In the genomic region with DNA sequence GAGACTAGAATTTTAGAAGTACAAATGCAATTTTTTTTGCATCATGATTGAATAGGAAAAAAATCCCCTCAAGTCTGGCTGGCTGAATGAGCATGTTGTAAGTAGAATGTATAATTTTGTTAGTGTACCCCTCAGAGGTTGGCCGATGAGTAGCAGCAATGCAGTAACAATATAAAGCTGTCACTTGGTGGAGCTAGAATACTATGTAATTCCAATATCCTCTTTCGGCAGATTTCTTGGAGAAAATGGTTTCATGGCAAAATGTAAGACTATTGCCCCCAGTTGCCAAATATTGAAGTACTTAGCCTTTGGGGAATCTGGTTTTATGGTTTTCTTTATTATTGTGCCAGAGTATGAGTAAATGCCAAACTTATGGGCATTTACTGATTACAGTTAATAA, we compare ENCODE assay signal across 8 cellular contexts. TPM values are rescaled to one million over a fixed set of nuclear protein-coding genes. Genes with fewer than 3 reads are reported as not detected.
DNase-seq lines count a peak whose midpoint lies in the region; ATAC-seq, FAIRE-seq and TF ChIP-seq lines count a peak whose summit lies in the region.

No MANE protein-coding gene starts in this region.

- peak; percentile 12 to 42 for DNase-seq in A549 (ENCODE audit: low read depth in 1 of 2, low spot score in 1 of 2)
- peak; percentile 16 to 79 for DNase-seq in HAP-1 (ENCODE audit: low spot score in 2 of 2)
- peak; percentile 3 to 49 for DNase-seq in PC-9
- DNase-seq in fibroblast of the conjunctiva (ENCODE audit: low read depth), result peak; percentile 12
- no peak for DNase-seq in thoracic aorta (ENCODE audit: low spot score)
- DNase-seq in DMS153 (lab: John Stamatoyannopoulos, UW), result no peak
- DNase-seq in GF-D8 (lab: John Stamatoyannopoulos, UW), result no peak

- FAIRE-seq in A549 (lab: Jason Lieb, UNC), result no peak

- in situ Hi-C loops in HAP-1 (cut with MboI; ENCODE audit: low sequenced_read_pairs), result no loop called here

- peak; percentile 70 to 71 for TF ChIP-seq RAD21 in A549 (conservative IDR thresholded peaks at IDR 0.05 in 1 of 2, IDR thresholded peaks at IDR 0.05 in 1 of 2)

- no peaks in the 10 kb centered on the region for H3K9me3 ChIP-seq in A549
- no peaks in the 10 kb centered on the region for H3K9me3 ChIP-seq in HAP-1
- no peaks in the 10 kb centered on the region for H3K9me3 ChIP-seq in PC-9 (ENCODE audit: insufficient read depth, low read depth)
- H3K9me3 ChIP-seq in thoracic aorta, result no peaks in the 10 kb centered on the region

- ATAC-seq in A549 (peak; percentile 79 to 80), thoracic aorta (ENCODE audit: insufficient number of reproducible peaks, low FRiP score, low read depth) (no peak), GM19455 (IDR thresholded peaks at IDR 0.05; ENCODE audit: unreplicated experiment) (no peak)

- no peak overlapping the region for H2AFZ ChIP-seq in PC-9

- H3K4me1 ChIP-seq in A549, result no peaks in the 10 kb centered on the region
- peaks cover 18% of the 10 kb centered on the region for H3K4me1 ChIP-seq in HAP-1
- no peaks in the 10 kb centered on the region for H3K4me1 ChIP-seq in PC-9 (replicated peaks; ENCODE audit: insufficient read depth)
- no peaks in the 10 kb centered on the region for H3K4me1 ChIP-seq in thoracic aorta (ENCODE audit: control insufficient read depth in 1 of 2, low read depth in 2 of 2)

- TF ChIP-seq CTCF in A549 (IDR thresholded peaks at IDR 0.05) (peak; percentile 63), PC-9 (conservative IDR thresholded peaks at IDR 0.05) (peak; percentile 62), thoracic aorta (IDR thresholded peaks at IDR 0.05) (peak; percentile 41)

- CTCF ChIA-PET in A549 (lab: Yijun Ruan, JAX), result interaction anchor here (0.8 to 1.4 kb wide), 6 partner anchors 8 to 1669 kb away, joined by 3 to 4 read pairs (median 4); no protein-coding TSS in a partner anchor
- CTCF ChIA-PET in PC-9 (lab: Charles Lee), result no interaction called here

- H3F3A ChIP-seq in PC-9 (ENCODE audit: insufficient read depth, low read depth), result no peaks in the 10 kb centered on the region

- H3K4me2 ChIP-seq in A549 (no peak overlapping the region), PC-9 (no peak overlapping the region)

- POLR2A ChIA-PET in A549 (lab: Yijun Ruan, JAX), result no interaction called here
- POLR2A ChIA-PET in PC-9 (lab: Charles Lee; ENCODE audit: unreplicated experiment), result no interaction called here

- WGBS in A549 (ENCODE audit: missing lambda C conversion rate), result 7% methylated on average over 2 of the region's 2 CpGs

- no peak overlapping the region for H3K27ac ChIP-seq in A549
- H3K27ac ChIP-seq in PC-9, result no peak overlapping the region
- H3K27ac ChIP-seq in thoracic aorta, result no peak overlapping the region

- H3K79me2 ChIP-seq in PC-9 (ENCODE audit: low read depth), result no peaks in the 10 kb centered on the region

- intact Hi-C loops in PC-9 (cut with micrococcal nuclease; ENCODE audit: unreplicated experiment), result loop anchor here (1.0 to 5.0 kb wide), 5 partner anchors 99 to 1892 kb away; no protein-coding TSS in a partner anchor

- H3K27me3 ChIP-seq in HAP-1 (ENCODE audit: low read depth), result no peaks in the 10 kb centered on the region
- H3K27me3 ChIP-seq in PC-9 (ENCODE audit: insufficient read depth, low read depth), result no peaks in the 10 kb centered on the region
- no peaks in the 10 kb centered on the region for H3K27me3 ChIP-seq in thoracic aorta (replicated peaks; ENCODE audit: insufficient read depth)

- no peaks in the 10 kb centered on the region for H4K20me1 ChIP-seq in PC-9 (ENCODE audit: insufficient read depth)

- TF ChIP-seq POLR2A in A549 (IDR thresholded peaks at IDR 0.05; ENCODE audit: low read length), result no peak

- TF ChIP-seq EP300 in A549 (IDR thresholded peaks at IDR 0.05), result no peak

- H3K9me2 ChIP-seq in PC-9 (ENCODE audit: insufficient read depth), result 0 out of 2 replicates have a peak, but pooled peaks cover 3% of the 10 kb centered on the region

- H3K36me3 ChIP-seq in HAP-1 (replicated peaks), result no peaks in the 10 kb centered on the region
- no peaks in the 10 kb centered on the region for H3K36me3 ChIP-seq in PC-9 (ENCODE audit: low read depth)
- H3K36me3 ChIP-seq in thoracic aorta, result no peaks in the 10 kb centered on the region

- H3K4me3 ChIP-seq in A549, result no peak overlapping the region
- H3K4me3 ChIP-seq in HAP-1, result no peak overlapping the region
- H3K4me3 ChIP-seq in PC-9, result no peak overlapping the region
- H3K4me3 ChIP-seq in thoracic aorta, result no peak overlapping the region

- BruUV-seq in PC-9 (replicated peaks; lab: Mats Ljungman, UMichigan), result no TSS peak

TF ChIP-seq in A549, 52 proteins besides CTCF, POLR2A, EP300 and RAD21:
- no peak for TF ChIP-seq ZC3H11A (IDR thresholded peaks at IDR 0.05)
- TF ChIP-seq GATA3 (IDR thresholded peaks at IDR 0.05; ENCODE audit: borderline replicate concordance), result no peak
- TF ChIP-seq SMC3 (IDR thresholded peaks at IDR 0.05), result peak; percentile 56
TF ChIP-seq in A549: peak in this region for 1.

RNA-seq across cellular contexts. Expression of gene SGO1, which starts 39.8 kb away (rescaled TPM):
- 16.0 and 25.2 TPM in 2 replicates for polyA plus RNA-seq in A549 (2011; rRNA removed)
- 6.8 and 6.9 TPM in 2 replicates for polyA plus RNA-seq in A549 (2012; cell fraction: cytosol; rRNA removed)
- polyA plus RNA-seq in A549 (2012; cell fraction: nucleus; rRNA removed), result 1.6 and 2.8 TPM in 2 replicates
- polyA plus RNA-seq in A549 (2017; fragmentation: RNase III; extraction: RNeasy Plus Mini Kit Qiagen cat#74134 plus additional on column Dnase treatment), result 15.8 to 17.4 TPM (median 17.1 TPM) in 3 replicates
- 5.0 and 5.8 TPM in 2 replicates for polyA minus RNA-seq in A549 (2011; rRNA and poly(A)+ RNA removed)
- 18.3 and 26.3 TPM in 2 replicates for total RNA-seq in PC-9 (2021)
- total RNA-seq in thoracic aorta, result under 1 TPM in 1 of 2 donors, not detected in 1; 0.14 TPM

Comparison
In these comparisons a context has a peak if more than half of its experiments do, and no peak if none do; other contexts are left out.
1. ATAC-seq: peak in A549 (2 of 2); none in thoracic aorta (single experiment) and GM19455 (single experiment).
2. DNase-seq: peak in A549 (2 of 2), HAP-1 (2 of 2), PC-9 (2 of 2) and fibroblast of the conjunctiva (single experiment); none in thoracic aorta (single experiment), DMS153 (single experiment) and GF-D8 (single experiment).
3. RNA of gene SGO1, which starts 39.8 kb away (total RNA-seq): 18.3 to 26.3 TPM in PC-9; 0.14 TPM in thoracic aorta; every median in the first group is over 10 times any median in the second.
4. Peak in every context shown above with its lines, with median percentiles within 50 percentile points of each other: CTCF ChIP-seq.